8 cellular contexts compared by ENCODE assay signal in genomic region chr2:217510790-217511291, GRCh38.
DNase-seq lines count a peak whose midpoint lies in the region; ATAC-seq and TF ChIP-seq lines count a peak whose summit lies in the region.

No MANE protein-coding gene starts in this region.

- no peak overlapping the region for H3K27ac ChIP-seq in CD4-positive, CD25-positive, alpha-beta regulatory T cell (ENCODE audit: insufficient read depth, low read length, poor library complexity, severe bottlenecking)

- H3K4me3 ChIP-seq in CD4-positive, CD25-positive, alpha-beta regulatory T cell (ENCODE audit: low read depth, low read length): no peak overlapping the region
- no peak overlapping the region for H3K4me3 ChIP-seq in cardiac fibroblast (replicated peaks in 1 of 2; ENCODE audit: low read depth in 2 of 2, low read length in 2 of 2)

- peaks cover 0 to 2% (median 0%) of the 10 kb centered on the region in 7 donors for H3K9me3 Mint-ChIP-seq in CD4-positive, CD25-positive, alpha-beta regulatory T cell

- H3K27me3 ChIP-seq in CD4-positive, CD25-positive, alpha-beta regulatory T cell (ENCODE audit: control insufficient read depth, insufficient read depth, low read length): peaks cover 5% of the 10 kb centered on the region

- H3K4me1 Mint-ChIP-seq in CD4-positive, CD25-positive, alpha-beta regulatory T cell: peaks cover 0 to 5% (median 0%) of the 10 kb centered on the region in 4 donors

- no peaks in the 10 kb centered on the region for H3K9me3 ChIP-seq in CD4-positive, CD25-positive, alpha-beta regulatory T cell (ENCODE audit: control insufficient read depth in 2 of 2, low read length in 2 of 2)

- H3K27ac Mint-ChIP-seq in CD4-positive, CD25-positive, alpha-beta regulatory T cell: no peak overlapping the region

- no peak overlapping the region for H3K4me3 Mint-ChIP-seq in CD4-positive, CD25-positive, alpha-beta regulatory T cell

- H3K36me3 ChIP-seq in CD4-positive, CD25-positive, alpha-beta regulatory T cell (ENCODE audit: control insufficient read depth, insufficient read depth, low read length): no peaks in the 10 kb centered on the region

- peaks cover 4% of the 10 kb centered on the region for H3K27me3 Mint-ChIP-seq in CD4-positive, CD25-positive, alpha-beta regulatory T cell

- no peaks in the 10 kb centered on the region for H3K4me1 ChIP-seq in CD4-positive, CD25-positive, alpha-beta regulatory T cell (ENCODE audit: control insufficient read depth, insufficient read depth, low read length, poor library complexity, severe bottlenecking)

- H3K36me3 Mint-ChIP-seq in CD4-positive, CD25-positive, alpha-beta regulatory T cell: no peaks in the 10 kb centered on the region

- DNase-seq in CD4-positive, CD25-positive, alpha-beta regulatory T cell: peak in 2 of 3 donors; percentile 21 to 56
- peak; percentile 76 for DNase-seq in NCI-H146 (lab: John Stamatoyannopoulos, UW)
- peak; percentile 65 for DNase-seq in SKM-1 (lab: John Stamatoyannopoulos, UW; ENCODE audit: unreplicated experiment)
- peak; percentile 89 to 91 for DNase-seq in cardiac fibroblast (ENCODE audit: low read depth in 2 of 2)
- peak; percentile 96 for DNase-seq in islet precursor cell
- peak in 3 of 4 experiments; percentile 4 to 7 (median 4) for DNase-seq in stimulated activated CD4-positive, alpha-beta T cell treated with anti-CD3 and anti-CD28 coated beads, Interleukin-1b, Interleukin-23, amount 100 ng/mL, for 24 hours (ENCODE audit: low read depth in 4 of 4, low spot score in 1 of 4)

- peak; percentile 73 for TF ChIP-seq CTCF in cardiac fibroblast (IDR thresholded peaks at IDR 0.05; ENCODE audit: low read depth, low read length)

- no peak for ATAC-seq in CD4-positive, CD25-positive, alpha-beta regulatory T cell (ENCODE audit: low read depth in 2 of 2)
- ATAC-seq in GM21529 (IDR thresholded peaks at IDR 0.05; ENCODE audit: unreplicated experiment) (peak; percentile 67), GM18861 (IDR thresholded peaks at IDR 0.05; ENCODE audit: unreplicated experiment) (no peak)

Comparison
In these comparisons a context has a peak if more than half of its experiments do, and no peak if none do; other contexts are left out.
1. DNase-seq: peak in every context shown above with its lines; median percentile 96 in islet precursor cell; 90 in cardiac fibroblast; 76 in NCI-H146; 65 in SKM-1; 38 in CD4-positive, CD25-positive, alpha-beta regulatory T cell; 4 in stimulated activated CD4-positive, alpha-beta T cell treated with anti-CD3 and anti-CD28 coated beads, Interleukin-1b, Interleukin-23, amount 100 ng/mL, for 24 hours.